ENCODE assay signal across 8 cellular contexts in the genomic region with DNA sequence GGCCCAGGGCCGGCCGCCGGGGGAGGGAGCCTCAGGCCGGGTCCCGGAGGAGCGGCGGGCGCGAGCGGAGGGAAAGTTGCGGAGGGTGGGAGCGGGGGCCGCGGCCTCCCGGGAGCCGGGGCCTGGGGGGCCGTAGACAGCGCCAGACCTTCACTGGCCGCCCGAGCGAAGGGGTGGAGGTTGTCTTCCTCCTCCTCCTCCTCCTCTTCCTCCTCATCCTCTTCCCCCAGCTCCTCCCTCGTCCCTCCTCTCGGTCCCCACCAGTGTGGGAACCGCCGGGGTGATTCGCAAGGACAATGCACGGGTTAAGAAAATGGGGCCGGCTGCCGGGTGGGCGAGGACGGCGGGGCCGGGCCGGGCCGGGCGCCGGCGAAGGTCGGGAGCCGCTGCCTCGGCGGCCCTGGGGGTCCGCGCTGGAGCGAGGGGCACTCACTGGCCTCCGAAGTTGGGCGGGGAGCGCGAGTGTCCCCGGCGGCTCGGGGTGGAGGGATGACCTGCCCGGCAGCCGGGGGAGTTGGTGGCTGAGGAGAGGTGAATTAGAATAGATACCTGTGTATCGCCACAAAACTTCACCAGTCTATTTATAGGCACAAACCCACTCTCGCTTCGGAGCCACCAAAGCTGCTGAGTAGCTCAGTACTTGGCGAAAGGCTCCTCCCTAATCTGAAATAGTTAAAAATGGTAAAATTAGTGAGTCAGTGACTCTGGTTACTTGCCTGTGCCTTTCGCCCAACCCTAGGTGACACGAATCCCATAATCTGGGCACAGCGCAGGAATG. TPM values are rescaled to one million over a fixed set of nuclear protein-coding genes. Genes with fewer than 3 reads are reported as not detected.
DNase-seq lines count a peak whose midpoint lies in the region; ATAC-seq and TF ChIP-seq lines count a peak whose summit lies in the region.

No MANE protein-coding gene starts in this region.

- WGBS in lower leg skin, 2 donors, result 1 to 2% methylated on average over 35 to 42 of the region's 61 CpGs

- H3K27me3 ChIP-seq in WERI-Rb-1 (ENCODE audit: insufficient read depth, low read depth, severe bottlenecking), result no peaks in the 10 kb centered on the region

- H3K27ac ChIP-seq in WERI-Rb-1, result peak overlapping the region; percentile 100

- ATAC-seq in HG03432 (IDR thresholded peaks at IDR 0.05; ENCODE audit: unreplicated experiment) (peak; percentile 14), GM21515 (IDR thresholded peaks at IDR 0.05; ENCODE audit: unreplicated experiment) (no peak)

- TF ChIP-seq POLR2A in lower leg skin (IDR thresholded peaks at IDR 0.05), result no peak

- no peaks in the 10 kb centered on the region for H3K9me3 ChIP-seq in WERI-Rb-1 (ENCODE audit: severe bottlenecking)

- H3K4me3 Mint-ChIP-seq in chondrocyte (ENCODE audit: unreplicated experiment), result peak overlapping the region; percentile 81

- peaks cover 1% of the 10 kb centered on the region for H3K36me3 Mint-ChIP-seq in chondrocyte (ENCODE audit: low read depth)

- H3K27me3 Mint-ChIP-seq in chondrocyte (ENCODE audit: low read depth), result no peaks in the 10 kb centered on the region

- H3K36me3 ChIP-seq in WERI-Rb-1, result peaks cover 4% of the 10 kb centered on the region; the same call in 1 of the 2 replicates

- peak overlapping the region; percentile 93 for H3K27ac Mint-ChIP-seq in chondrocyte (ENCODE audit: unreplicated experiment)

- intact Hi-C loops in lower leg skin (cut with DNase I; ENCODE audit: low total_unique reads), result no loop called here

- DNase-seq in D341Med (ENCODE audit: low spot score) (peak; percentile 41), WERI-Rb-1 (peak; percentile 29), chondrocyte (ENCODE audit: low spot score) (no peak), lower leg skin (ENCODE audit: low spot score in 2 of 2) (peak; percentile 42 to 89), NOMO-1 (lab: John Stamatoyannopoulos, UW; ENCODE audit: unreplicated experiment in 2 of 2) (no peak)
- peak; percentile 3 to 22 for DNase-seq in stimulated activated CD8-positive, alpha-beta memory T cell treated with anti-CD3 and anti-CD28 coated beads, Interleukin-15, amount 100 ng/mL, for 48 hours (ENCODE audit: low read depth in 2 of 2)

- H3K4me3 ChIP-seq in WERI-Rb-1 (ENCODE audit: low read depth, low read length), result peak overlapping the region; percentile 89
- peak overlapping the region; percentile 92 for H3K4me3 ChIP-seq in lower leg skin (ENCODE audit: low read depth, poor library complexity, severe bottlenecking)

- TF ChIP-seq CTCF in WERI-Rb-1 (IDR thresholded peaks at IDR 0.05; ENCODE audit: low read depth, low read length), result no peak
- peak; percentile 20 for TF ChIP-seq CTCF in chondrocyte (IDR thresholded peaks at IDR 0.05)
- TF ChIP-seq CTCF in lower leg skin (IDR thresholded peaks at IDR 0.05), result no peak

- no peaks in the 10 kb centered on the region for H3K9me3 Mint-ChIP-seq in chondrocyte (ENCODE audit: low read depth)

- H3K4me1 Mint-ChIP-seq in chondrocyte (ENCODE audit: low read depth), result peaks cover 49% of the 10 kb centered on the region

RNA-seq across cellular contexts. Expression of gene DYRK1A, which starts 1.4 kb away (rescaled TPM):
- total RNA-seq in chondrocyte, result 48.6 to 51.2 TPM (median 50.3 TPM) in 3 replicates
- 10 to 100 TPM; 60.2 to 97.8 (median 79.8) TPM for total RNA-seq in lower leg skin

Comparison
In these comparisons a context has a peak if more than half of its experiments do, and no peak if none do; other contexts are left out.
1. DNase-seq: peak in D341Med (single experiment), WERI-Rb-1 (single experiment), lower leg skin (2 of 2) and stimulated activated CD8-positive, alpha-beta memory T cell treated with anti-CD3 and anti-CD28 coated beads, Interleukin-15, amount 100 ng/mL, for 48 hours (2 of 2); none in chondrocyte (single experiment) and NOMO-1 (0 of 2).